In genomic region chr16:11177578-11178130, GRCh38 we compare ENCODE assay signal across 24 cellular contexts.
"Had no signal": no experiment of that assay in that cellular context is flagged by ENCODE, and none has a peak within 500 bp of the region (broad histone marks: within the 10 kb centered on the region; RNA-seq: fewer than 3 reads in every experiment).

No MANE protein-coding gene starts in this region.

- H3K27ac ChIP-seq: gastroesophageal sphincter, sigmoid colon, testis, transverse colon had no signal

- H3K4me3 Mint-ChIP-seq: activated naive CD4-positive, alpha-beta T cell treated with anti-CD3 and anti-CD28 coated beads, Interleukin-2, amount 50 U/mL, for 24 hours; activated naive CD8-positive, alpha-beta T cell treated with anti-CD3 and anti-CD28 coated beads, Interleukin-2, amount 50 U/mL, for 24 hours; nephron; T-helper 2 cell treated with Interferon-gamma antibody and Interleukin-4, amounts not matched to agents 5 μg/mL and 100 μg/mL, for 36 hours had no signal

- H3K4me1 ChIP-seq: testis, transverse colon had no signal

- FAIRE-seq: endothelial cell of umbilical vein, keratinocyte, small intestine had no signal

- DNase-seq: activated CD4-positive, alpha-beta T cell treated with anti-CD3 and anti-CD28 coated beads for 48 hours; activated CD4-positive, CD25-positive, alpha-beta regulatory T cell; activated naive CD8-positive, alpha-beta T cell treated with anti-CD3 and anti-CD28 coated beads, Interleukin-2, amount 50 U/mL, for 24 hours; activated T-cell treated with anti-CD3 and anti-CD28 coated beads, Interleukin-2, amount 50 U/mL, for 1 hour; amygdala; caudate nucleus; cortex of kidney; hippocampal formation; left colon; mammary epithelial cell; sigmoid colon; small intestine; stimulated activated CD4-positive, alpha-beta T cell treated with anti-CD3 and anti-CD28 coated beads, Interleukin-4, amount 100 ng/mL, for 24 hours; stimulated activated naive CD4-positive, alpha-beta T cell; T-helper 1 cell; testis; transverse colon had no signal

- H3K27me3 ChIP-seq: gastroesophageal sphincter, sigmoid colon, testis, transverse colon had no signal

- H3K9me3 ChIP-seq: gastroesophageal sphincter, sigmoid colon, testis, transverse colon had no signal

- H3K9me3 Mint-ChIP-seq: activated naive CD4-positive, alpha-beta T cell treated with anti-CD3 and anti-CD28 coated beads, Interleukin-2, amount 50 U/mL, for 24 hours; activated T-helper 17 cell treated with anti-CD3 and anti-CD28 coated beads, Interleukin-2, amount 50 U/mL, for 72 hours; nephron; T-helper 2 cell treated with Interferon-gamma antibody and Interleukin-4, amounts not matched to agents 5 μg/mL and 100 μg/mL, for 36 hours had no signal

- H3K27ac Mint-ChIP-seq: activated naive CD4-positive, alpha-beta T cell treated with anti-CD3 and anti-CD28 coated beads, Interleukin-2, amount 50 U/mL, for 24 hours; nephron had no signal

- ATAC-seq: activated naive CD8-positive, alpha-beta T cell treated with anti-CD3 and anti-CD28 coated beads, Interleukin-2, amount 50 U/mL, for 24 hours; activated T-helper 17 cell treated with anti-CD3 and anti-CD28 coated beads, Interleukin-2, amount 50 U/mL, for 72 hours; gastroesophageal sphincter; left colon had no signal

- H3K4me3 ChIP-seq: gastroesophageal sphincter, sigmoid colon, testis, transverse colon had no signal

- H3K27me3 Mint-ChIP-seq: activated naive CD4-positive, alpha-beta T cell treated with anti-CD3 and anti-CD28 coated beads, Interleukin-2, amount 50 U/mL, for 24 hours; activated naive CD8-positive, alpha-beta T cell treated with anti-CD3 and anti-CD28 coated beads, Interleukin-2, amount 50 U/mL, for 24 hours; activated T-helper 17 cell treated with anti-CD3 and anti-CD28 coated beads, Interleukin-2, amount 50 U/mL, for 72 hours had no signal
